In genomic region chr17:75502746-75503329, GRCh38 we compare ENCODE assay signal across 17 cellular contexts.
"Had no signal": no experiment of that assay in that cellular context is flagged by ENCODE, and none has a peak within 500 bp of the region (broad histone marks: within the 10 kb centered on the region; RNA-seq: fewer than 3 reads in every experiment).

No MANE protein-coding gene starts in this region.

- H3K4me1 ChIP-seq: body of pancreas, pancreas had no signal

- H3K4me3 ChIP-seq: body of pancreas, lung, pancreas, right lobe of liver, stomach, tibial artery had no signal

- ATAC-seq: activated CD4-positive, alpha-beta T cell treated with anti-CD3 and anti-CD28 coated beads for 36 hours; body of pancreas; left colon; natural killer cell; pancreas; right lobe of liver; stimulated activated effector memory CD8-positive, alpha-beta T cell treated with anti-CD3 and anti-CD28 coated beads, Interleukin-12 subunit alpha, Interleukin-12 subunit beta, amount 100 ng/mL, for 72 hours had no signal

- H3K9me3 ChIP-seq: body of pancreas, neutrophil, pancreas, right lobe of liver, stomach, tibial artery had no signal

- H3K27me3 ChIP-seq: body of pancreas, neutrophil, pancreas, right lobe of liver, stomach, tibial artery had no signal

- FAIRE-seq: pancreas had no signal

- DNase-seq: activated CD4-positive, alpha-beta T cell treated with anti-CD3 and anti-CD28 coated beads for 36 hours; activated CD4-positive, alpha-beta T cell treated with anti-CD3 and anti-CD28 coated beads, Interleukin-2, amount 50 U/mL, for 48 hours; activated T-cell treated with anti-CD3 and anti-CD28 coated beads for 4 hours; body of pancreas; cortex of kidney; effector CD8-positive, alpha-beta T cell; left colon; natural killer cell; stimulated activated CD4-positive, alpha-beta T cell treated with anti-CD3 and anti-CD28 coated beads, Interleukin-4, amount 100 ng/mL, for 24 hours; stomach; WERI-Rb-1 had no signal

- H3K27ac ChIP-seq: body of pancreas, neutrophil, pancreas, right lobe of liver, WERI-Rb-1 had no signal
